ENCODE assay signal across 11 cellular contexts in the genomic region with DNA sequence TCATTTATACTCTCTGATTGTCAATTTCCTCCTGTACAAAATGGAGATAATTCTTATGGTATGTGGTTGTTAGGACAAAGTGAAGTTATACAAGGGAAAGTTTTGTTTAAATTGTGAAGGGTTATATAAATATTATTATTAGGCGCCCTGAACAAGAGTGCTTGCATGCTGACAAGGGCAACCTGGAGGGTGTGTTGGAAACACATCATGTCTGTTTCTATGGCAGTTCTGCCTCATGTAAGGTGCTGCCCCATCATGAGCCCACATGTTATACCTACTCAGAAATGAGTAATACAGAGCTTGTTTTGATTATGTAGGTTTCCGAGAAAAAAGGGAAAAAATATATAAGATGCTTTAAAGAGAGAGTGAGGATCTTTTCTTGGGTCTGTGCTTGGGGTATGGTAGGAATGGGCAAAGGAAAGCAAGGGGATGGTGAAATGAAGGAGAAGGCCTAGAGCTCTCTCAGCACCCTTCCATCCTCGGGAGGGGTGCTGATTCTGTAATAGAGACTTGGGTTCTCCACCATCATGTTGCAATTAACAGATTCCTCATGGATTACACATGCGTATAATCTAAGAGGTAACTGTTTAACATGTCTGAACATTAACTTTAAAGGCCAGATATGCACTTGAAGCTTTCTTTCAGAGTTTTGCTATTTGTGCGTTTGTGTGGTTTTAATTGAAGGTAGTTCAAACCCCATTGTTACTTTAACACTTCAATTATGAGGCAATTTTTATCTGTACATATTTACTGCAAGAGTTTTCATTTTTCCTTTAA. TPM values are rescaled to one million over a fixed set of nuclear protein-coding genes. Genes with fewer than 3 reads are reported as not detected.
DNase-seq lines count a peak whose midpoint lies in the region; ATAC-seq, FAIRE-seq and TF ChIP-seq lines count a peak whose summit lies in the region.
"Not testable (repeated sequence)": the region's sequence is repeated elsewhere in the genome, so short reads cannot be mapped to it uniquely, and the experiment has no call there.
"Had no signal": no experiment of that assay in that cellular context is flagged by ENCODE, and none has a peak within 500 bp of the region (broad histone marks: within the 10 kb centered on the region; RNA-seq: fewer than 3 reads in every experiment).

No MANE protein-coding gene starts in this region.

- H3K18ac ChIP-seq in IMR-90 (ENCODE audit: low read depth, low read length) = peak overlapping the region; percentile 61

- not testable (repeated sequence) for H3K36me3 Mint-ChIP-seq in activated CD4-positive, alpha-beta T cell treated with anti-CD3 and anti-CD28 coated beads, Interleukin-2, amount 10 ng/mL, durations not matched to agents 24 days and 14 days (ENCODE audit: low read depth); activated T-helper 2 cell treated with anti-CD3 and anti-CD28 coated beads, Interferon-gamma antibody, Interleukin-2, Interleukin-4, amounts not matched to agents 10 μg/mL and 5 μg/mL and 100 μg/mL, durations not matched to agents 14 hours and 24 hours and 36 hours (ENCODE audit: low read depth); MCF 10A (ENCODE audit: insufficient read depth, unreplicated experiment)

- in situ Hi-C loops in IMR-90 (cut with MboI; ENCODE audit: low sequenced_read_pairs) = not testable (repeated sequence)

- peak overlapping the region; percentile 45; the same call in 1 of the 2 replicates for H3K4me2 ChIP-seq in IMR-90 (ENCODE audit: low read depth, low read length)

- not testable (repeated sequence) for H3K36me3 ChIP-seq in IMR-90 (ENCODE audit: control insufficient read depth, insufficient read depth, low read length)

- H3K4me1 ChIP-seq in IMR-90 (ENCODE audit: control insufficient read depth, insufficient read depth, low read length) = peaks cover 10% of the 10 kb centered on the region

- peak overlapping the region; percentile 8; the same call in 1 of the 2 replicates for H2BK20ac ChIP-seq in IMR-90 (ENCODE audit: low read depth, low read length)

- not testable (repeated sequence) for H2AK5ac ChIP-seq in IMR-90 (ENCODE audit: low read depth, low read length)

- peak overlapping the region; percentile 84; the same call in 1 of the 3 replicates for H2BK15ac ChIP-seq in IMR-90 (ENCODE audit: low read depth, low read length)

- H3K27me3 ChIP-seq in IMR-90 (ENCODE audit: control insufficient read depth, insufficient read depth, low read length) = not testable (repeated sequence)

- not testable (repeated sequence) for H3K9ac ChIP-seq in IMR-90 (ENCODE audit: low read depth, low read length)

- H3K14ac ChIP-seq in IMR-90 (replicated peaks; ENCODE audit: low read depth, low read length) = not testable (repeated sequence)

- DNase-seq in GM12892 (ENCODE audit: insufficient read length); activated CD4-positive, alpha-beta T cell treated with anti-CD3 and anti-CD28 coated beads, Interleukin-2, amount 10 ng/mL, durations not matched to agents 24 days and 14 days; activated T-helper 2 cell treated with anti-CD3 and anti-CD28 coated beads, Interferon-gamma antibody, Interleukin-2, Interleukin-4, amounts not matched to agents 10 μg/mL and 5 μg/mL and 100 μg/mL, durations not matched to agents 14 hours and 24 hours and 36 hours (ENCODE audit: low spot score): not testable (repeated sequence)
- peak; percentile 61 for DNase-seq in IMR-90
- peak; percentile 23 for DNase-seq in MCF 10A (ENCODE audit: unreplicated experiment)
- peak; percentile 5 for DNase-seq in glomerular visceral epithelial cell (ENCODE audit: extremely low spot score)
- DNase-seq in stimulated activated CD4-positive, alpha-beta T cell treated with anti-CD3 and anti-CD28 coated beads, Interleukin-4, amount 100 ng/mL, for 24 hours = peak; percentile 4

- peak overlapping the region; percentile 5; the same call in 1 of the 2 replicates for H3K23ac ChIP-seq in IMR-90 (ENCODE audit: low read depth, low read length)

- not testable (repeated sequence) for H2AFZ ChIP-seq in IMR-90 (replicated peaks; ENCODE audit: low read length, poor library complexity)

- POLR2A ChIA-PET in IMR-90 (lab: Charles Lee; ENCODE audit: unreplicated experiment); MCF 10A (lab: Yijun Ruan, JAX): not testable (repeated sequence)

- not testable (repeated sequence) for H3K56ac ChIP-seq in IMR-90 (ENCODE audit: extremely low read depth, insufficient read depth, low read length)

- H3K9me1 ChIP-seq in IMR-90 (ENCODE audit: insufficient read depth, low read length) = not testable (repeated sequence)

- H3K79me1 ChIP-seq in IMR-90 (ENCODE audit: low read depth in 1 of 2, low read length in 2 of 2) = not testable (repeated sequence)

- peak overlapping the region; percentile 85; the same call in 1 of the 2 replicates for H3K27ac ChIP-seq in IMR-90 (ENCODE audit: insufficient read depth, low read length)

- peak overlapping the region; percentile 90 for H3K27ac Mint-ChIP-seq in activated CD4-positive, alpha-beta T cell treated with anti-CD3 and anti-CD28 coated beads, Interleukin-2, amount 10 ng/mL, durations not matched to agents 24 days and 14 days
- H3K27ac Mint-ChIP-seq in activated T-helper 2 cell treated with anti-CD3 and anti-CD28 coated beads, Interferon-gamma antibody, Interleukin-2, Interleukin-4, amounts not matched to agents 10 μg/mL and 5 μg/mL and 100 μg/mL, durations not matched to agents 14 hours and 24 hours and 36 hours = peak overlapping the region; percentile 78
- peak overlapping the region; percentile 23 for H3K27ac Mint-ChIP-seq in MCF 10A (ENCODE audit: low read depth, unreplicated experiment)

- not testable (repeated sequence) for BruUV-seq in IMR-90 (replicated peaks; lab: Mats Ljungman, UMichigan); MCF 10A (replicated peaks; lab: Mats Ljungman, UMichigan)

- H3K4me3 ChIP-seq in IMR-90 (ENCODE audit: insufficient read depth, low read depth, low read length) = not testable (repeated sequence)

- H2BK5ac ChIP-seq in IMR-90 (ENCODE audit: low read depth, low read length, poor library complexity, severe bottlenecking) = peak overlapping the region; percentile 46

- H4K91ac ChIP-seq in IMR-90 (ENCODE audit: insufficient read depth, low read depth, low read length) = peak overlapping the region; percentile 26; the same call in 1 of the 2 replicates

- peak; percentile 76 for ATAC-seq in IMR-90 (ENCODE audit: low read depth)

- not testable (repeated sequence) for H2AK9ac ChIP-seq in IMR-90 (replicated peaks; ENCODE audit: low read depth, low read length, poor library complexity)

- H2BK120ac ChIP-seq in IMR-90 (ENCODE audit: low read depth, low read length) = peak overlapping the region; percentile 72; the same call in 1 of the 2 replicates

- peak; percentile 73 for FAIRE-seq in GM12892 (lab: Jason Lieb, UNC)

- H4K20me1 ChIP-seq in IMR-90 (ENCODE audit: insufficient read depth, low read length) = not testable (repeated sequence)

- intact Hi-C loops in IMR-90 (cut with micrococcal nuclease); activated CD4-positive, alpha-beta T cell treated with anti-CD3 and anti-CD28 coated beads, Interleukin-2, amount 10 ng/mL, durations not matched to agents 24 days and 14 days (cut with micrococcal nuclease); MCF 10A (cut with micrococcal nuclease): not testable (repeated sequence)
- intact Hi-C loops in activated T-helper 2 cell treated with anti-CD3 and anti-CD28 coated beads, Interferon-gamma antibody, Interleukin-2, Interleukin-4, amounts not matched to agents 10 μg/mL and 5 μg/mL and 100 μg/mL, durations not matched to agents 14 hours and 24 hours and 36 hours (cut with micrococcal nuclease) = loop anchor here (5.0 kb wide), 1 partner anchor 37 kb away; no protein-coding TSS in a partner anchor

- WGBS in IMR-90 (ENCODE audit: extremely low coverage in 2 of 2, insufficient read length in 1 of 2), 2 experiments = no CpG with 5 or more reads among the region's 5 CpGs

- H3K4ac ChIP-seq in IMR-90 (ENCODE audit: low read depth, low read length) = peak overlapping the region; percentile 69

- CTCF ChIA-PET in IMR-90 (lab: Yijun Ruan, JAX); MCF 10A (lab: Yijun Ruan, JAX): not testable (repeated sequence)

- H3K4me1 Mint-ChIP-seq in activated CD4-positive, alpha-beta T cell treated with anti-CD3 and anti-CD28 coated beads, Interleukin-2, amount 10 ng/mL, durations not matched to agents 24 days and 14 days = peaks cover 25% of the 10 kb centered on the region
- peaks cover 29% of the 10 kb centered on the region for H3K4me1 Mint-ChIP-seq in activated T-helper 2 cell treated with anti-CD3 and anti-CD28 coated beads, Interferon-gamma antibody, Interleukin-2, Interleukin-4, amounts not matched to agents 10 μg/mL and 5 μg/mL and 100 μg/mL, durations not matched to agents 14 hours and 24 hours and 36 hours (ENCODE audit: low read depth)
- peaks cover 10% of the 10 kb centered on the region for H3K4me1 Mint-ChIP-seq in MCF 10A (ENCODE audit: insufficient read depth, unreplicated experiment)

- dilution Hi-C loops in IMR-90 (cut with HindIII; ENCODE audit: low sequenced_read_pairs, unreplicated experiment) = not testable (repeated sequence)

- not testable (repeated sequence) for H3K9me3 Mint-ChIP-seq in activated CD4-positive, alpha-beta T cell treated with anti-CD3 and anti-CD28 coated beads, Interleukin-2, amount 10 ng/mL, durations not matched to agents 24 days and 14 days; activated T-helper 2 cell treated with anti-CD3 and anti-CD28 coated beads, Interferon-gamma antibody, Interleukin-2, Interleukin-4, amounts not matched to agents 10 μg/mL and 5 μg/mL and 100 μg/mL, durations not matched to agents 14 hours and 24 hours and 36 hours; MCF 10A (ENCODE audit: unreplicated experiment)

- H4K8ac ChIP-seq in IMR-90 (ENCODE audit: low read depth in 2 of 2, low read length in 2 of 2) = peak overlapping the region in 1 of 2 experiments; percentile 53; a peak in 1 of 4 replicates

- TF ChIP-seq CTCF in IMR-90 (conservative IDR thresholded peaks at IDR 0.05; ENCODE audit: low read depth, low read length); MCF 10A (IDR thresholded peaks at IDR 0.05; ENCODE audit: unreplicated experiment): not testable (repeated sequence)

- not testable (repeated sequence) for H3K27me3 Mint-ChIP-seq in activated CD4-positive, alpha-beta T cell treated with anti-CD3 and anti-CD28 coated beads, Interleukin-2, amount 10 ng/mL, durations not matched to agents 24 days and 14 days; activated T-helper 2 cell treated with anti-CD3 and anti-CD28 coated beads, Interferon-gamma antibody, Interleukin-2, Interleukin-4, amounts not matched to agents 10 μg/mL and 5 μg/mL and 100 μg/mL, durations not matched to agents 14 hours and 24 hours and 36 hours (ENCODE audit: low read depth); MCF 10A (ENCODE audit: insufficient read depth, unreplicated experiment)

- not testable (repeated sequence) for TF ChIP-seq RAD21 in IMR-90 (IDR thresholded peaks at IDR 0.05; ENCODE audit: low read length)

- TF ChIP-seq POLR2A in GM12892 (IDR thresholded peaks at IDR 0.05; ENCODE audit: low read depth, low read length); IMR-90 (IDR thresholded peaks at IDR 0.05; ENCODE audit: low read depth, low read length): not testable (repeated sequence)

- not testable (repeated sequence) for H3K9me3 ChIP-seq in IMR-90 (ENCODE audit: control insufficient read depth, insufficient read depth, low read length)

- H4K5ac ChIP-seq in IMR-90 (ENCODE audit: low read depth, low read length) = peak overlapping the region; percentile 63

- H3K4me3 Mint-ChIP-seq in activated CD4-positive, alpha-beta T cell treated with anti-CD3 and anti-CD28 coated beads, Interleukin-2, amount 10 ng/mL, durations not matched to agents 24 days and 14 days = peak overlapping the region; percentile 47
- H3K4me3 Mint-ChIP-seq in activated T-helper 2 cell treated with anti-CD3 and anti-CD28 coated beads, Interferon-gamma antibody, Interleukin-2, Interleukin-4, amounts not matched to agents 10 μg/mL and 5 μg/mL and 100 μg/mL, durations not matched to agents 14 hours and 24 hours and 36 hours (ENCODE audit: low read depth); MCF 10A (ENCODE audit: unreplicated experiment): not testable (repeated sequence)

RNA-seq across cellular contexts. Expression of gene CCDC146, which starts 33.4 kb away (rescaled TPM):
- polyA plus RNA-seq in GM12892 (2012; ENCODE audit: missing spikeins) = 2.3 TPM
- total RNA-seq in IMR-90 (2012; rRNA removed) = 0.54 and 0.83 TPM in 2 replicates
- 1.0 and 1.7 TPM in 2 replicates for polyA plus RNA-seq in IMR-90 (2012; rRNA removed)
- polyA plus RNA-seq in IMR-90 (2012; cell fraction: cytosol; rRNA removed) = 0.22 and 0.64 TPM in 2 replicates
- 2.2 and 22.8 TPM in 2 replicates for polyA plus RNA-seq in IMR-90 (2012; cell fraction: nucleus; rRNA removed; ENCODE audit: low replicate concordance)
- total RNA-seq in activated CD4-positive, alpha-beta T cell treated with anti-CD3 and anti-CD28 coated beads, Interleukin-2, amount 10 ng/mL, durations not matched to agents 24 days and 14 days = 1.5 and 2.3 TPM in 2 replicates
- total RNA-seq in activated T-helper 2 cell treated with anti-CD3 and anti-CD28 coated beads, Interferon-gamma antibody, Interleukin-2, Interleukin-4, amounts not matched to agents 10 μg/mL and 5 μg/mL and 100 μg/mL, durations not matched to agents 14 hours and 24 hours and 36 hours = 2.7 and 2.9 TPM in 2 replicates
- 2.7 and 3.9 TPM in 2 replicates for total RNA-seq in MCF 10A (2022)

RNA-seq across cellular contexts. Expression of gene FGL2, which starts 43.8 kb away (rescaled TPM):
- 7.4 TPM for polyA plus RNA-seq in GM12892 (2012; ENCODE audit: missing spikeins)
- total RNA-seq in IMR-90 (2012; rRNA removed) (0.56 and 1.3 TPM in 2 replicates), MCF 10A (2022) (not detected in 2 replicates)
- polyA plus RNA-seq in IMR-90 (2012; rRNA removed) = 0.32 and 0.47 TPM in 2 replicates
- polyA plus RNA-seq in IMR-90 (2012; cell fraction: cytosol; rRNA removed) = 0.16 and 0.18 TPM in 2 replicates
- 0.10 TPM in 1 of 2 replicates, not detected in the other for polyA plus RNA-seq in IMR-90 (2012; cell fraction: nucleus; rRNA removed; ENCODE audit: low replicate concordance)
- total RNA-seq in activated CD4-positive, alpha-beta T cell treated with anti-CD3 and anti-CD28 coated beads, Interleukin-2, amount 10 ng/mL, durations not matched to agents 24 days and 14 days = 1.7 and 1.8 TPM in 2 replicates
- total RNA-seq in activated T-helper 2 cell treated with anti-CD3 and anti-CD28 coated beads, Interferon-gamma antibody, Interleukin-2, Interleukin-4, amounts not matched to agents 10 μg/mL and 5 μg/mL and 100 μg/mL, durations not matched to agents 14 hours and 24 hours and 36 hours = 1.1 and 1.2 TPM in 2 replicates
- total RNA-seq: endothelial cell of umbilical vein, neural crest cell, PC-3 had no signal
- polyA plus RNA-seq: endothelial cell of umbilical vein, SK-N-SH had no signal

Comparison
In these comparisons a context has a peak if more than half of its experiments do, and no peak if none do; other contexts are left out.
1. H3K27ac Mint-ChIP-seq: peak in every context shown above with its lines; median percentile 90 in activated CD4-positive, alpha-beta T cell treated with anti-CD3 and anti-CD28 coated beads, Interleukin-2, amount 10 ng/mL, durations not matched to agents 24 days and 14 days; 78 in activated T-helper 2 cell treated with anti-CD3 and anti-CD28 coated beads, Interferon-gamma antibody, Interleukin-2, Interleukin-4, amounts not matched to agents 10 μg/mL and 5 μg/mL and 100 μg/mL, durations not matched to agents 14 hours and 24 hours and 36 hours; 23 in MCF 10A.